ENCODE assay signal across 18 cellular contexts in genomic region chr2:241279828-241280227, GRCh38. TPM values are rescaled to one million over a fixed set of nuclear protein-coding genes. Genes with fewer than 3 reads are reported as not detected.
DNase-seq lines count a peak whose midpoint lies in the region; ATAC-seq, FAIRE-seq and TF ChIP-seq lines count a peak whose summit lies in the region.
"Had no signal": no experiment of that assay in that cellular context is flagged by ENCODE, and none has a peak within 500 bp of the region (broad histone marks: within the 10 kb centered on the region; RNA-seq: fewer than 3 reads in every experiment).

No MANE protein-coding gene starts in this region.

- H3K27me3 ChIP-seq in BLaER1 treated with 17β-estradiol and CSF1 and Interleukin-3, amounts not matched to agents 10 nM and 100 nM, result peaks cover 0 to 7% (median 2%) of the 10 kb centered on the region in 11 experiments; a peak in 7 of 22 replicates
- H3K27me3 ChIP-seq in GM23338 (ENCODE audit: insufficient read depth) (no peaks in the 10 kb centered on the region), GM12878 (replicated peaks in 1 of 2; ENCODE audit: control insufficient read depth in 2 of 2, insufficient read depth in 2 of 2, low read length in 1 of 2) (no peaks in the 10 kb centered on the region)
- H3K27me3 ChIP-seq: BE2C, upper lobe of left lung had no signal

- H3K27ac ChIP-seq in BLaER1 treated with 17β-estradiol and CSF1 and Interleukin-3, amounts not matched to agents 10 nM and 100 nM, result no peak overlapping the region
- H3K27ac ChIP-seq in GM23338 (ENCODE audit: low read depth) (peak overlapping the region; percentile 59), GM12878 (ENCODE audit: control insufficient read depth, insufficient read depth) (peak overlapping the region; percentile 2; the same call in 1 of the 2 replicates), mesodermal cell (ENCODE audit: low read depth, low read length, severe bottlenecking) (peak overlapping the region; percentile 72)
- H3K27ac ChIP-seq: parathyroid adenoma, upper lobe of left lung, WERI-Rb-1 had no signal

- H4K20me1 ChIP-seq in BLaER1 treated with 17β-estradiol and CSF1 and Interleukin-3, amounts not matched to agents 10 nM and 100 nM, result peaks cover 25 to 98% (median 71%) of the 10 kb centered on the region in 11 experiments; a peak in 21 of 22 replicates
- peaks cover 50% of the 10 kb centered on the region for H4K20me1 ChIP-seq in GM23338 (replicated peaks; ENCODE audit: insufficient read depth)
- no peaks in the 10 kb centered on the region for H4K20me1 ChIP-seq in GM12878 (ENCODE audit: control insufficient read depth, insufficient read depth)

- H3F3A ChIP-seq in GM23338 (replicated peaks; ENCODE audit: low read depth), result no peaks in the 10 kb centered on the region

- no peak for TF ChIP-seq EP300 in GM12878 (IDR thresholded peaks at IDR 0.05; ENCODE audit: borderline replicate concordance in 1 of 2, control insufficient read depth in 1 of 2, low read depth in 2 of 2, low read length in 2 of 2)

- in situ Hi-C loops in GM12878 (cut with MboI), result no loop called here

- no peaks in the 10 kb centered on the region for H3K27me3 Mint-ChIP-seq in GM23338 (ENCODE audit: insufficient read depth, low read depth, poor library complexity)
- H3K27me3 Mint-ChIP-seq: activated CD4-positive, alpha-beta memory T cell treated with anti-CD3 and anti-CD28 coated beads for 36 hours; activated T-cell treated with anti-CD3 and anti-CD28 coated beads, Interleukin-2, amount 50 U/mL, for 24 hours; effector memory CD8-positive, alpha-beta T cell; naive B cell had no signal

- H3K79me2 ChIP-seq in GM23338 (replicated peaks; ENCODE audit: insufficient read depth) (peaks cover 100% of the 10 kb centered on the region), GM12878 (ENCODE audit: control insufficient read depth, insufficient read depth, low read length) (peaks cover 74% of the 10 kb centered on the region)

- ATAC-seq in GM23338 (peak; percentile 73), GM12878 (peak; percentile 19), GM18517 (IDR thresholded peaks at IDR 0.05; ENCODE audit: unreplicated experiment) (no peak)
- ATAC-seq: effector memory CD8-positive, alpha-beta T cell had no signal

- CTCF ChIA-PET in GM12878 (lab: Yijun Ruan, JAX), result interaction anchor here (1.2 to 1.9 kb wide), 4 partner anchors 13 to 112 kb away, joined by 3 to 5 read pairs (median 4); no protein-coding TSS in a partner anchor

- peak overlapping the region; percentile 23 to 63 (median 37); a peak in 18 of 22 replicates for H3K4me2 ChIP-seq in BLaER1 treated with 17β-estradiol and CSF1 and Interleukin-3, amounts not matched to agents 10 nM and 100 nM
- peak overlapping the region; percentile 41; the same call in 1 of the 2 replicates for H3K4me2 ChIP-seq in GM23338
- peak overlapping the region; percentile 39 for H3K4me2 ChIP-seq in GM12878 (ENCODE audit: control insufficient read depth, insufficient read depth)

- no peaks in the 10 kb centered on the region for H3K9me2 ChIP-seq in GM23338 (ENCODE audit: insufficient read depth)

- BruUV-seq in GM12878 (replicated peaks; lab: Mats Ljungman, UMichigan), result no TSS peak

- TF ChIP-seq POLR2A in GM12878 (IDR thresholded peaks at IDR 0.05; ENCODE audit: low read depth, low read length), result no peak

- RAD21 ChIA-PET in GM12878 (lab: Charles Lee; ENCODE audit: unreplicated experiment), result interaction anchor here (1.1 to 1.6 kb wide), 2 partner anchors 42 to 83 kb away, joined by 3 read pairs; no protein-coding TSS in a partner anchor

- TF ChIP-seq RAD21 in GM12878 (IDR thresholded peaks at IDR 0.05; ENCODE audit: insufficient read depth, low read depth, low read length), result no peak

- FAIRE-seq in GM12878 (lab: Jason Lieb, UNC), result no peak

- no peak overlapping the region for H3K9ac ChIP-seq in BLaER1 treated with 17β-estradiol and CSF1 and Interleukin-3, amounts not matched to agents 10 nM and 100 nM
- no peak overlapping the region for H3K9ac ChIP-seq in GM12878 (ENCODE audit: control insufficient read depth, insufficient read depth, low read length)
- H3K9ac ChIP-seq: parathyroid adenoma had no signal

- H3K27ac Mint-ChIP-seq in GM23338, result peak overlapping the region; percentile 89
- H3K27ac Mint-ChIP-seq: activated CD4-positive, alpha-beta memory T cell treated with anti-CD3 and anti-CD28 coated beads for 36 hours; activated naive CD4-positive, alpha-beta T cell treated with anti-CD3 and anti-CD28 coated beads for 36 hours; activated T-cell treated with anti-CD3 and anti-CD28 coated beads, Interleukin-2, amount 50 U/mL, for 24 hours; naive B cell had no signal

- H3K36me3 Mint-ChIP-seq in GM23338 (ENCODE audit: low read depth), result 0 out of 3 replicates have a peak, but pooled peaks cover 3% of the 10 kb centered on the region

- H3K4me3 Mint-ChIP-seq in GM23338, result no peak overlapping the region
- H3K4me3 Mint-ChIP-seq: activated CD4-positive, alpha-beta memory T cell treated with anti-CD3 and anti-CD28 coated beads for 36 hours; activated naive CD4-positive, alpha-beta T cell treated with anti-CD3 and anti-CD28 coated beads for 36 hours; activated T-cell treated with anti-CD3 and anti-CD28 coated beads, Interleukin-2, amount 50 U/mL, for 24 hours; effector memory CD8-positive, alpha-beta T cell; naive B cell had no signal

- H3K4me1 ChIP-seq in BLaER1 treated with 17β-estradiol and CSF1 and Interleukin-3, amounts not matched to agents 10 nM and 100 nM, result peaks cover 13 to 26% (median 15%) of the 10 kb centered on the region in 10 experiments
- H3K4me1 ChIP-seq in GM23338 (ENCODE audit: insufficient read depth), result peaks cover 16% of the 10 kb centered on the region
- peaks cover 12% of the 10 kb centered on the region for H3K4me1 ChIP-seq in GM12878 (ENCODE audit: control insufficient read depth, insufficient read depth, low read length)
- peaks cover 8% of the 10 kb centered on the region for H3K4me1 ChIP-seq in mesodermal cell (ENCODE audit: control insufficient read depth, insufficient read depth, low read length, poor library complexity, severe bottlenecking)
- H3K4me1 ChIP-seq: parathyroid adenoma had no signal

- peaks cover 16% of the 10 kb centered on the region for H3K4me1 Mint-ChIP-seq in GM23338

- peaks cover 11 to 19% (median 14%) of the 10 kb centered on the region in 11 experiments for H3K9me3 ChIP-seq in BLaER1 treated with 17β-estradiol and CSF1 and Interleukin-3, amounts not matched to agents 10 nM and 100 nM (replicated peaks in 1 of 11)
- H3K9me3 ChIP-seq in GM12878 (replicated peaks; ENCODE audit: control insufficient read depth, insufficient read depth, low read length), result no peaks in the 10 kb centered on the region; the same call in 2 of the 3 replicates
- no peaks in the 10 kb centered on the region for H3K9me3 ChIP-seq in mesodermal cell (ENCODE audit: control insufficient read depth, low read length)
- H3K9me3 ChIP-seq: BE2C, upper lobe of left lung had no signal

- SMC1A ChIA-PET in GM12878 (lab: Charles Lee; ENCODE audit: uncharacterized antibody, unreplicated experiment), result interaction anchor here (0.7 to 1.6 kb wide), 5 partner anchors 10 to 61 kb away, joined by 3 to 11 read pairs (median 4); no protein-coding TSS in a partner anchor

- peaks cover 0 to 41% (median 8%) of the 10 kb centered on the region in 11 experiments; a peak in 14 of 22 replicates for H3K36me3 ChIP-seq in BLaER1 treated with 17β-estradiol and CSF1 and Interleukin-3, amounts not matched to agents 10 nM and 100 nM
- H3K36me3 ChIP-seq in GM23338 (ENCODE audit: insufficient read depth) (no peaks in the 10 kb centered on the region), GM12878 (ENCODE audit: control insufficient read depth in 2 of 2, insufficient read depth in 2 of 2, low read length in 1 of 2) (peaks cover 0 to 2% of the 10 kb centered on the region in 2 experiments; a peak in 3 of 4 replicates), mesodermal cell (ENCODE audit: control insufficient read depth, insufficient read depth, low read length) (peaks cover under 1% of the 10 kb centered on the region)
- H3K36me3 ChIP-seq: BE2C, upper lobe of left lung, WERI-Rb-1 had no signal

- no peak overlapping the region for H3K4me3 ChIP-seq in BLaER1 treated with 17β-estradiol and CSF1 and Interleukin-3, amounts not matched to agents 10 nM and 100 nM
- H3K4me3 ChIP-seq in GM23338 (no peak overlapping the region), GM12878 (no peak overlapping the region), mesodermal cell (ENCODE audit: extremely low read depth, insufficient read depth, low read length, poor library complexity, severe bottlenecking) (no peak overlapping the region)
- H3K4me3 ChIP-seq: upper lobe of left lung had no signal

- TF ChIP-seq CTCF in GM23338 (conservative IDR thresholded peaks at IDR 0.05; ENCODE audit: low read depth in 2 of 2) (no peak), GM12878 (IDR thresholded peaks at IDR 0.05 in 2 of 3, conservative IDR thresholded peaks at IDR 0.05 in 1 of 3; ENCODE audit: control insufficient read depth in 2 of 3, extremely low read depth in 1 of 3, insufficient read depth in 1 of 3, low read depth in 3 of 3, low read length in 3 of 3) (no peak)

- no peak overlapping the region for H2AFZ ChIP-seq in GM23338
- no peak overlapping the region for H2AFZ ChIP-seq in GM12878 (ENCODE audit: control insufficient read depth, low read depth, low read length)
- H2AFZ ChIP-seq: parathyroid adenoma had no signal

- 75% methylated on average over 3 of the region's 3 CpGs for WGBS in GM12878 (ENCODE audit: insufficient coverage, insufficient replicate concordance, low lambda C conversion rate, missing lambda C conversion rate)
- WGBS in mesodermal cell (ENCODE audit: insufficient coverage in 2 of 2), 2 experiments, result 92 to 100% methylated on average over 2 to 3 of the region's 3 CpGs

- no peak for DNase-seq in GM23338 (ENCODE audit: low spot score)
- DNase-seq in GM12878 (ENCODE audit: low read depth, low spot score), result no peak
- DNase-seq in DMS79 (lab: John Stamatoyannopoulos, UW), result no peak
- no peak for DNase-seq in putamen (ENCODE audit: low spot score)
- DNase-seq: activated CD4-positive, alpha-beta memory T cell treated with anti-CD3 and anti-CD28 coated beads for 36 hours; activated naive CD4-positive, alpha-beta T cell treated with anti-CD3 and anti-CD28 coated beads for 36 hours; activated T-cell treated with anti-CD3 and anti-CD28 coated beads, Interleukin-2, amount 50 U/mL, for 24 hours; effector memory CD8-positive, alpha-beta T cell; naive B cell; NCI-H1930; stimulated activated CD4-positive, alpha-beta T cell treated with anti-CD3 and anti-CD28 coated beads, Interleukin-4, amount 100 ng/mL, for 24 hours had no signal

- POLR2A ChIA-PET in GM12878 (lab: Charles Lee), result interaction anchor here (0.6 to 1.6 kb wide), 3 partner anchors 31 to 44 kb away, joined by 3 read pairs; no protein-coding TSS in a partner anchor

- intact Hi-C loops in GM12878 (cut with micrococcal nuclease; ENCODE audit: unreplicated experiment), result no loop called here

- no peaks in the 10 kb centered on the region for H3K9me3 Mint-ChIP-seq in GM23338
- H3K9me3 Mint-ChIP-seq: effector memory CD8-positive, alpha-beta T cell had no signal

RNA-seq across cellular contexts. Expression of gene HDLBP, which starts 35.6 kb away (rescaled TPM):
- total RNA-seq in GM23338 (2014; rRNA removed; shearing (Covaris generic)), result 306 and 312 TPM in 2 replicates
- polyA plus RNA-seq in GM23338 (2016; fragmentation: Nextera tagmentation; extraction: Ambion mirVana), result 218 and 230 TPM in 2 replicates
- 398 and 445 TPM in 2 replicates for total RNA-seq in GM12878 (2013; cell fraction: nucleolus; rRNA removed)
- total RNA-seq in GM12878 (2014; rRNA removed), result 275 and 279 TPM in 2 replicates
- total RNA-seq in GM12878 (2014; rRNA removed; fragmentation: Illumina TruSeq; extraction: Trizol), result 233 and 234 TPM in 2 replicates
- 344 and 348 TPM in 2 replicates for total RNA-seq in GM12878 (2021)
- 172 TPM for polyA plus RNA-seq in GM12878 (2011; ENCODE audit: low read depth)
- polyA plus RNA-seq in GM12878 (2011; rRNA removed), result 88.3 and 135 TPM in 2 replicates
- 161 and 182 TPM in 2 replicates for polyA plus RNA-seq in GM12878 (2011; cell fraction: cytosol; rRNA removed)
- polyA plus RNA-seq in GM12878 (2011; cell fraction: nucleus; rRNA removed), result 336 and 338 TPM in 2 replicates
- 264 and 294 TPM in 2 replicates for polyA plus RNA-seq in GM12878 (2012)
- 306 and 383 TPM in 2 replicates for polyA plus RNA-seq in GM12878 (2014; fragmentation: Illumina TruSeq; extraction: Trizol)
- polyA plus RNA-seq in GM12878 (2014; fragmentation: Nextera tagmentation; extraction: Ambion mirVana), result 10 to 100 TPM; 19.5 to 56.8 TPM
- 166 and 180 TPM in 2 replicates for polyA plus RNA-seq in GM12878 (2014; rRNA removed)
- 100 to 1,000 TPM; 264 to 273 TPM for polyA plus RNA-seq in GM12878 (2016; fragmentation: Nextera tagmentation; extraction: Ambion mirVana)
- polyA minus RNA-seq in GM12878 (2011; rRNA and poly(A)+ RNA removed), result 236 and 259 TPM in 2 replicates
- 110 and 125 TPM in 2 replicates for polyA minus RNA-seq in GM12878 (2011; cell fraction: cytosol; rRNA and poly(A)+ RNA removed)
- 148 and 204 TPM in 2 replicates for polyA minus RNA-seq in GM12878 (2011; cell fraction: nucleus; rRNA and poly(A)+ RNA removed)
- 438 TPM for polyA plus RNA-seq in mesodermal cell (2013, experiment 1 of 2)
- 448 TPM for polyA plus RNA-seq in mesodermal cell (2013, experiment 2 of 2)

RNA-seq across cellular contexts. Expression of gene SEPTIN2, which starts 35.9 kb away (rescaled TPM):
- 370 and 393 TPM in 2 replicates for total RNA-seq in GM23338 (2014; rRNA removed; shearing (Covaris generic))
- polyA plus RNA-seq in GM23338 (2016; fragmentation: Nextera tagmentation; extraction: Ambion mirVana), result 204 and 227 TPM in 2 replicates
- 581 and 595 TPM in 2 replicates for total RNA-seq in GM12878 (2013; cell fraction: nucleolus; rRNA removed)
- total RNA-seq in GM12878 (2014; rRNA removed), result 228 and 270 TPM in 2 replicates
- 248 and 251 TPM in 2 replicates for total RNA-seq in GM12878 (2014; rRNA removed; fragmentation: Illumina TruSeq; extraction: Trizol)
- total RNA-seq in GM12878 (2021), result 222 and 244 TPM in 2 replicates
- polyA plus RNA-seq in GM12878 (2011; ENCODE audit: low read depth), result 164 TPM
- 474 and 566 TPM in 2 replicates for polyA plus RNA-seq in GM12878 (2011; rRNA removed)
- 143 and 155 TPM in 2 replicates for polyA plus RNA-seq in GM12878 (2011; cell fraction: cytosol; rRNA removed)
- 289 and 340 TPM in 2 replicates for polyA plus RNA-seq in GM12878 (2011; cell fraction: nucleus; rRNA removed)
- polyA plus RNA-seq in GM12878 (2012), result 194 and 223 TPM in 2 replicates
- 354 and 392 TPM in 2 replicates for polyA plus RNA-seq in GM12878 (2014; fragmentation: Illumina TruSeq; extraction: Trizol)
- 100 to 1,000 TPM; 169 to 174 TPM for polyA plus RNA-seq in GM12878 (2014; fragmentation: Nextera tagmentation; extraction: Ambion mirVana)
- polyA plus RNA-seq in GM12878 (2014; rRNA removed), result 232 and 290 TPM in 2 replicates
- 100 to 1,000 TPM; 315 to 334 TPM for polyA plus RNA-seq in GM12878 (2016; fragmentation: Nextera tagmentation; extraction: Ambion mirVana)
- polyA minus RNA-seq in GM12878 (2011; rRNA and poly(A)+ RNA removed), result 174 and 362 TPM in 2 replicates
- polyA minus RNA-seq in GM12878 (2011; cell fraction: cytosol; rRNA and poly(A)+ RNA removed), result 88.3 and 99.6 TPM in 2 replicates
- polyA minus RNA-seq in GM12878 (2011; cell fraction: nucleus; rRNA and poly(A)+ RNA removed), result 110 and 165 TPM in 2 replicates
- polyA plus RNA-seq in mesodermal cell (2013, experiment 1 of 2), result 476 TPM
- 476 TPM for polyA plus RNA-seq in mesodermal cell (2013, experiment 2 of 2)

Comparison
In these comparisons a context has a peak if more than half of its experiments do, and no peak if none do; other contexts are left out.
1. H3K27ac ChIP-seq: peak in GM23338 (single experiment), GM12878 (single experiment) and mesodermal cell (single experiment); none in BLaER1 treated with 17β-estradiol and CSF1 and Interleukin-3, amounts not matched to agents 10 nM and 100 nM (0 of 11).
2. Peak in every context shown above with its lines, with median percentiles within 50 percentile points of each other: H3K4me2 ChIP-seq.